8 cellular contexts compared by ENCODE assay signal in genomic region chr11:63592975-63593395, GRCh38. TPM values are rescaled to one million over a fixed set of nuclear protein-coding genes. Genes with fewer than 3 reads are reported as not detected.
DNase-seq lines count a peak whose midpoint lies in the region; ATAC-seq and TF ChIP-seq lines count a peak whose summit lies in the region.

No MANE protein-coding gene starts in this region.

- H3K4me3 ChIP-seq in heart left ventricle (no peak overlapping the region), fibroblast of lung (replicated peaks in 1 of 4; ENCODE audit: control extremely low read depth in 1 of 4, insufficient read depth in 1 of 4, low read depth in 3 of 4, low read length in 4 of 4) (no peak overlapping the region), smooth muscle cell (no peak overlapping the region)

- 72 to 88% (median 81%) methylated on average over 4 of the region's 4 CpGs for WGBS in heart left ventricle, 4 donors
- 73% methylated on average over 4 of the region's 4 CpGs for WGBS in smooth muscle cell (ENCODE audit: low lambda C conversion rate)

- intact Hi-C loops in heart left ventricle (cut with DNase I) (no loop called here), left ventricle myocardium superior (cut with micrococcal nuclease) (no loop called here)

- H3K79me2 ChIP-seq in fibroblast of lung (ENCODE audit: control insufficient read depth, insufficient read depth, low read length) (no peaks in the 10 kb centered on the region), smooth muscle cell (ENCODE audit: low read depth) (no peaks in the 10 kb centered on the region)

- TF ChIP-seq CTCF in heart left ventricle (IDR thresholded peaks at IDR 0.05) (peak in 10 of 12 donors; percentile 13 to 58 (median 42)), fibroblast of lung (conservative IDR thresholded peaks at IDR 0.05 in 1 of 2, IDR thresholded peaks at IDR 0.05 in 1 of 2; ENCODE audit: low read depth in 1 of 2, low read length in 2 of 2) (peak; percentile 58 to 63), smooth muscle cell (IDR thresholded peaks at IDR 0.05; ENCODE audit: borderline replicate concordance, insufficient read depth, poor library complexity, severe bottlenecking) (peak; percentile 37)

- no peaks in the 10 kb centered on the region for H3F3A ChIP-seq in smooth muscle cell (ENCODE audit: low read depth)

- DNase-seq in heart left ventricle (no peak), left ventricle myocardium superior (no peak), fibroblast of lung (ENCODE audit: low read depth in 2 of 2) (peak in 1 of 2 donors; percentile 23), smooth muscle cell (lab: John Stamatoyannopoulos, UW; ENCODE audit: unreplicated experiment) (no peak), LoVo (ENCODE audit: low spot score) (no peak), GM19238 (ENCODE audit: insufficient read length, low spot score) (no peak), NCI-H345 treated with DMSO at 0.1 percent for 48 hours (lab: John Stamatoyannopoulos, UW; ENCODE audit: unreplicated experiment) (no peak)

- H3K9me3 ChIP-seq in heart left ventricle (no peaks in the 10 kb centered on the region), fibroblast of lung (ENCODE audit: control insufficient read depth, insufficient read depth, low read depth, low read length) (no peaks in the 10 kb centered on the region), smooth muscle cell (replicated peaks; ENCODE audit: low read depth) (no peaks in the 10 kb centered on the region)

- H3K9ac ChIP-seq in fibroblast of lung (ENCODE audit: insufficient read depth, low read length), result no peak overlapping the region
- H3K9ac ChIP-seq in smooth muscle cell (ENCODE audit: low read depth), result no peak overlapping the region

- no peak for TF ChIP-seq POLR2A in heart left ventricle (IDR thresholded peaks at IDR 0.05)

- H3K27me3 ChIP-seq in heart left ventricle (no peaks in the 10 kb centered on the region), fibroblast of lung (ENCODE audit: control insufficient read depth, insufficient read depth, low read length) (no peaks in the 10 kb centered on the region), smooth muscle cell (ENCODE audit: low read depth) (no peaks in the 10 kb centered on the region)

- H3K36me3 ChIP-seq in heart left ventricle (peaks cover 0 to 92% (median 77%) of the 10 kb centered on the region in 9 donors), fibroblast of lung (ENCODE audit: control insufficient read depth, insufficient read depth, low read length) (no peaks in the 10 kb centered on the region), smooth muscle cell (ENCODE audit: low read depth) (no peaks in the 10 kb centered on the region)

- H3K4me2 ChIP-seq in fibroblast of lung (ENCODE audit: extremely low read depth, insufficient read depth, low read length) (no peak overlapping the region), smooth muscle cell (no peak overlapping the region)

- ATAC-seq in heart left ventricle (no peak), left ventricle myocardium superior (no peak)

- no peak overlapping the region for H2AFZ ChIP-seq in fibroblast of lung (ENCODE audit: low read length)
- no peak overlapping the region for H2AFZ ChIP-seq in smooth muscle cell (ENCODE audit: low read depth)

- H4K20me1 ChIP-seq in fibroblast of lung (ENCODE audit: control insufficient read depth, extremely low read depth, insufficient read depth, low read length) (no peaks in the 10 kb centered on the region), smooth muscle cell (ENCODE audit: low read depth) (no peaks in the 10 kb centered on the region)

- H3K4me1 ChIP-seq in heart left ventricle, result peaks cover 0 to 6% (median 0%) of the 10 kb centered on the region in 12 donors
- H3K4me1 ChIP-seq in fibroblast of lung (ENCODE audit: control insufficient read depth, extremely low read depth, insufficient read depth, low read length), result no peaks in the 10 kb centered on the region
- H3K4me1 ChIP-seq in smooth muscle cell (ENCODE audit: low read depth), result no peaks in the 10 kb centered on the region

- H3K27ac ChIP-seq in heart left ventricle (no peak overlapping the region), fibroblast of lung (ENCODE audit: insufficient read depth, low read length) (no peak overlapping the region), smooth muscle cell (ENCODE audit: low read depth) (no peak overlapping the region)

TF ChIP-seq in PFSK-1, 5 proteins besides CTCF, POLR2A, EP300 and RAD21:
- no peak for TF ChIP-seq SIN3A (IDR thresholded peaks at IDR 0.05; ENCODE audit: borderline replicate concordance, insufficient read depth, low read length)
- TF ChIP-seq, protein P1, sequence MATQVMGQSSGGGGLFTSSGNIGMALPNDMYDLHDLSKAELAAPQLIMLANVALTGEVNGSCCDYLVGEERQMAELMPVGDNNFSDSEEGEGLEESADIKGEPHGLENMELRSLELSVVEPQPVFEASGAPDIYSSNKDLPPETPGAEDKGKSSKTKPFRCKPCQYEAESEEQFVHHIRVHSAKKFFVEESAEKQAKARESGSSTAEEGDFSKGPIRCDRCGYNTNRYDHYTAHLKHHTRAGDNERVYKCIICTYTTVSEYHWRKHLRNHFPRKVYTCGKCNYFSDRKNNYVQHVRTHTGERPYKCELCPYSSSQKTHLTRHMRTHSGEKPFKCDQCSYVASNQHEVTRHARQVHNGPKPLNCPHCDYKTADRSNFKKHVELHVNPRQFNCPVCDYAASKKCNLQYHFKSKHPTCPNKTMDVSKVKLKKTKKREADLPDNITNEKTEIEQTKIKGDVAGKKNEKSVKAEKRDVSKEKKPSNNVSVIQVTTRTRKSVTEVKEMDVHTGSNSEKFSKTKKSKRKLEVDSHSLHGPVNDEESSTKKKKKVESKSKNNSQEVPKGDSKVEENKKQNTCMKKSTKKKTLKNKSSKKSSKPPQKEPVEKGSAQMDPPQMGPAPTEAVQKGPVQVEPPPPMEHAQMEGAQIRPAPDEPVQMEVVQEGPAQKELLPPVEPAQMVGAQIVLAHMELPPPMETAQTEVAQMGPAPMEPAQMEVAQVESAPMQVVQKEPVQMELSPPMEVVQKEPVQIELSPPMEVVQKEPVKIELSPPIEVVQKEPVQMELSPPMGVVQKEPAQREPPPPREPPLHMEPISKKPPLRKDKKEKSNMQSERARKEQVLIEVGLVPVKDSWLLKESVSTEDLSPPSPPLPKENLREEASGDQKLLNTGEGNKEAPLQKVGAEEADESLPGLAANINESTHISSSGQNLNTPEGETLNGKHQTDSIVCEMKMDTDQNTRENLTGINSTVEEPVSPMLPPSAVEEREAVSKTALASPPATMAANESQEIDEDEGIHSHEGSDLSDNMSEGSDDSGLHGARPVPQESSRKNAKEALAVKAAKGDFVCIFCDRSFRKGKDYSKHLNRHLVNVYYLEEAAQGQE (IDR thresholded peaks at IDR 0.05; ENCODE audit: insufficient read depth in 1 of 2, low read depth in 2 of 2, low read length in 2 of 2), result peak; percentile 80 to 94

RNA-seq across cellular contexts. Expression of gene PLAAT3, which starts 21.2 kb away (rescaled TPM):
- total RNA-seq in heart left ventricle, result 100 to 1,000 TPM in 8 of 9 donors, 10 to 100 TPM in 1; 84.7 to 152 (median 126) TPM
- 100 to 1,000 TPM in 1 of 2 donors, 10 to 100 TPM in 1; 74.9 to 191 TPM for polyA plus RNA-seq in heart left ventricle
- 149 TPM for total RNA-seq in left ventricle myocardium superior
- polyA plus RNA-seq in PFSK-1 (2012; ENCODE audit: insufficient read length, low read depth), result 10.9 TPM
- total RNA-seq in fibroblast of lung, result 32.1 and 45.4 TPM in 2 replicates
- polyA plus RNA-seq in fibroblast of lung, result 11.4 and 40.9 TPM in 2 replicates
- polyA plus RNA-seq in fibroblast of lung (2012), result 10.8 and 35.5 TPM in 2 replicates
- polyA minus RNA-seq in fibroblast of lung (ENCODE audit: low replicate concordance), result 17.5 and 32.9 TPM in 2 replicates
- 2.5 and 5.2 TPM in 2 replicates for total RNA-seq in smooth muscle cell
- 0.90 and 5.0 TPM in 2 replicates for polyA plus RNA-seq in smooth muscle cell

RNA-seq across cellular contexts. Expression of gene PLAAT2, which starts 29.8 kb away (rescaled TPM):
- total RNA-seq in heart left ventricle (1 to 10 TPM in 1 of 9 donors, under 1 TPM in 1, not detected in 7; 0.46 to 3.8 TPM), left ventricle myocardium superior (not detected), fibroblast of lung (not detected in 2 replicates), smooth muscle cell (not detected in 2 replicates)
- polyA plus RNA-seq in heart left ventricle (under 1 TPM; 0.11 to 0.38 TPM), fibroblast of lung (not detected in 2 replicates), smooth muscle cell (not detected in 2 replicates)
- not detected for polyA plus RNA-seq in PFSK-1 (2012; ENCODE audit: insufficient read length, low read depth)
- polyA plus RNA-seq in fibroblast of lung (2012), result not detected in 2 replicates
- not detected in 2 replicates for polyA minus RNA-seq in fibroblast of lung (ENCODE audit: low replicate concordance)

RNA-seq across cellular contexts. Expression of gene PLAAT4, which starts 56.4 kb away (rescaled TPM):
- 100 to 1,000 TPM in 1 of 9 donors, 10 to 100 TPM in 3, 1 to 10 TPM in 5; 4.6 to 484 (median 8.0) TPM for total RNA-seq in heart left ventricle
- polyA plus RNA-seq in heart left ventricle, result 1 to 10 TPM; 6.8 to 9.5 TPM
- 25.3 TPM for total RNA-seq in left ventricle myocardium superior
- polyA plus RNA-seq in PFSK-1 (2012; ENCODE audit: insufficient read length, low read depth), result not detected
- 85.7 and 108 TPM in 2 replicates for total RNA-seq in fibroblast of lung
- 47.4 and 69.1 TPM in 2 replicates for polyA plus RNA-seq in fibroblast of lung
- polyA plus RNA-seq in fibroblast of lung (2012), result 46.8 and 65.7 TPM in 2 replicates
- polyA minus RNA-seq in fibroblast of lung (ENCODE audit: low replicate concordance), result 17.4 and 33.2 TPM in 2 replicates
- total RNA-seq in smooth muscle cell, result not detected in 2 replicates
- polyA plus RNA-seq in smooth muscle cell, result not detected in 2 replicates
